In genomic region chr4:110705440-110705782, GRCh38 we compare ENCODE assay signal across 21 cellular contexts.
DNase-seq lines count a peak whose midpoint lies in the region; ATAC-seq, FAIRE-seq and TF ChIP-seq lines count a peak whose summit lies in the region.
"Had no signal": no experiment of that assay in that cellular context is flagged by ENCODE, and none has a peak within 500 bp of the region (broad histone marks: within the 10 kb centered on the region; RNA-seq: fewer than 3 reads in every experiment).

No MANE protein-coding gene starts in this region.

- H3K4me3 ChIP-seq in DOHH2 (ENCODE audit: low read length) (peak overlapping the region; percentile 60), OCI-LY7 (ENCODE audit: low read depth, low read length, poor library complexity, severe bottlenecking) (peak overlapping the region; percentile 55), HAP-1 (no peak overlapping the region)
- H3K4me3 ChIP-seq: A549, stomach, upper lobe of right lung had no signal

- H4K20me1 ChIP-seq in DOHH2 (ENCODE audit: control insufficient read depth, insufficient read depth, low read depth, low read length) (no peaks in the 10 kb centered on the region), OCI-LY7 (ENCODE audit: insufficient read depth, low read length) (no peaks in the 10 kb centered on the region)

- peaks cover 8% of the 10 kb centered on the region for H3F3A ChIP-seq in DOHH2 (ENCODE audit: control insufficient read depth, insufficient read depth)

- H3K4me2 ChIP-seq in DOHH2 (ENCODE audit: low read length) (peak overlapping the region; percentile 65), OCI-LY7 (ENCODE audit: low read length) (peak overlapping the region; percentile 76)
- H3K4me2 ChIP-seq: A549 had no signal

- no peak for FAIRE-seq in RCC 7860 (lab: Jason Lieb, UNC)
- FAIRE-seq: A549, frontal cortex, kidney had no signal

- peak; percentile 79 for DNase-seq in OCI-LY7 (ENCODE audit: low spot score)
- DNase-seq in HAP-1 (ENCODE audit: low spot score in 2 of 2): no peak
- no peak for DNase-seq in RCC 7860 (ENCODE audit: low spot score)
- no peak for DNase-seq in stimulated activated naive CD4-positive, alpha-beta T cell (lab: John Stamatoyannopoulos, UW)
- DNase-seq in glomerular visceral epithelial cell (ENCODE audit: extremely low spot score): no peak
- DNase-seq: activated naive CD8-positive, alpha-beta T cell treated with anti-CD3 and anti-CD28 coated beads for 36 hours; cerebellar nuclear complex; kidney; NCI-H1417 treated with DMSO at 0.1 percent for 48 hours; NCI-H524 treated with DMSO at 0.1 percent for 48 hours; retina; Right ventricle myocardium superior; stimulated activated CD4-positive, alpha-beta T cell treated with anti-CD3 and anti-CD28 coated beads, Interleukin-4, amount 100 ng/mL, for 1 hour; stomach; SW 1271; upper lobe of right lung had no signal

- H3K9me2 ChIP-seq in DOHH2 (replicated peaks; ENCODE audit: control insufficient read depth, low read length): no peaks in the 10 kb centered on the region
- no peaks in the 10 kb centered on the region for H3K9me2 ChIP-seq in OCI-LY7 (ENCODE audit: insufficient read depth, low read length)

- CTCF ChIA-PET in OCI-LY7 (lab: Charles Lee; ENCODE audit: unreplicated experiment): no interaction called here

- POLR2A ChIA-PET in OCI-LY7 (lab: Charles Lee): interaction anchor here (1.0 kb wide), 1 partner anchor 44 kb away, joined by 3 read pairs; no protein-coding TSS in a partner anchor

- peaks cover 20% of the 10 kb centered on the region for H3K36me3 ChIP-seq in DOHH2 (ENCODE audit: control insufficient read depth, low read length)
- peaks cover 5% of the 10 kb centered on the region for H3K36me3 ChIP-seq in OCI-LY7 (ENCODE audit: insufficient read depth, low read length)
- no peaks in the 10 kb centered on the region for H3K36me3 ChIP-seq in HAP-1 (replicated peaks)
- H3K36me3 ChIP-seq: stomach, upper lobe of right lung had no signal

- H3K27ac ChIP-seq in DOHH2 (ENCODE audit: low read depth, low read length): peak overlapping the region; percentile 90
- H3K27ac ChIP-seq in OCI-LY7 (ENCODE audit: low read depth, low read length, poor library complexity, severe bottlenecking): peak overlapping the region; percentile 95
- H3K27ac ChIP-seq: A549, stomach, upper lobe of right lung had no signal

- H3K9me3 ChIP-seq in DOHH2 (ENCODE audit: control insufficient read depth, insufficient read depth, low read length): peaks cover 13% of the 10 kb centered on the region
- H3K9me3 ChIP-seq in OCI-LY7 (ENCODE audit: low read length): peaks cover 22% of the 10 kb centered on the region; the same call in 1 of the 2 replicates
- H3K9me3 ChIP-seq in HAP-1: no peaks in the 10 kb centered on the region
- H3K9me3 ChIP-seq: A549, stomach, upper lobe of right lung had no signal

- no TSS peak for BruUV-seq in OCI-LY7 (replicated peaks; lab: Mats Ljungman, UMichigan)

- TF ChIP-seq CTCF in DOHH2 (IDR thresholded peaks at IDR 0.05; ENCODE audit: low read depth, low read length, poor library complexity, severe bottlenecking) (no peak), OCI-LY7 (conservative IDR thresholded peaks at IDR 0.05; ENCODE audit: low read length) (no peak)

- ATAC-seq in GM21576 (IDR thresholded peaks at IDR 0.05; ENCODE audit: unreplicated experiment) (peak; percentile 23), HG03442 (IDR thresholded peaks at IDR 0.05; ENCODE audit: unreplicated experiment) (peak; percentile 17)
- ATAC-seq: A549 had no signal

- intact Hi-C loops in OCI-LY7 (cut with micrococcal nuclease; ENCODE audit: unreplicated experiment): loop anchor here (2.0 to 10.0 kb wide), 4 partner anchors 83 to 711 kb away; partner anchors contain the start of genes ELOVL6 and PITX2

- H2AFZ ChIP-seq in OCI-LY7 (ENCODE audit: low read length): peak overlapping the region; percentile 59

- H3K79me2 ChIP-seq in DOHH2 (ENCODE audit: control insufficient read depth, low read length) (no peaks in the 10 kb centered on the region), OCI-LY7 (ENCODE audit: insufficient read depth, low read depth, low read length) (no peaks in the 10 kb centered on the region)

- in situ Hi-C loops in HAP-1 (cut with MboI; ENCODE audit: low sequenced_read_pairs): no loop called here

- no peaks in the 10 kb centered on the region for H3K27me3 ChIP-seq in DOHH2 (ENCODE audit: control insufficient read depth, low read length)
- no peaks in the 10 kb centered on the region for H3K27me3 ChIP-seq in HAP-1 (ENCODE audit: low read depth)
- H3K27me3 ChIP-seq: stomach, upper lobe of right lung had no signal

- peaks cover 48% of the 10 kb centered on the region for H3K4me1 ChIP-seq in DOHH2 (ENCODE audit: control insufficient read depth, low read length)
- H3K4me1 ChIP-seq in OCI-LY7 (ENCODE audit: insufficient read depth, low read length, poor library complexity, severe bottlenecking): peaks cover 72% of the 10 kb centered on the region
- no peaks in the 10 kb centered on the region for H3K4me1 ChIP-seq in HAP-1
- H3K4me1 ChIP-seq: A549, stomach, upper lobe of right lung had no signal
